Comparison of ENCODE assay signal across 8 cellular contexts in genomic region chr2:20579866-20580265, GRCh38.
A peak's percentile ranks its signal among the peaks of the same experiment; 100 is the strongest.
DNase-seq lines count a peak whose midpoint lies in the region; ATAC-seq, FAIRE-seq and TF ChIP-seq lines count a peak whose summit lies in the region.
"Had no signal": no experiment of that assay in that cellular context is flagged by ENCODE, and none has a peak within 500 bp of the region (broad histone marks: within the 10 kb centered on the region; RNA-seq: fewer than 3 reads in every experiment).

No MANE protein-coding gene starts in this region.

- WGBS in K562 (ENCODE audit: insufficient coverage, low coverage, missing lambda C conversion rate) = 100% methylated on average over 1 of the region's 1 CpG
- WGBS in right lobe of liver (ENCODE audit: insufficient coverage, low coverage, low lambda C conversion rate, missing lambda C conversion rate) = 88% methylated on average over 1 of the region's 1 CpG
- WGBS in testis, 2 donors = 34 to 69% methylated on average over 1 of the region's 1 CpG

- TF ChIP-seq RAD21 in K562 (CRISPR knock-in tag; conservative IDR thresholded peaks at IDR 0.05 in 1 of 2, IDR thresholded peaks at IDR 0.05 in 1 of 2) = no peak

- H3K36me3 ChIP-seq in K562 (ENCODE audit: control insufficient read depth, insufficient read depth, low read length) (no peaks in the 10 kb centered on the region), right lobe of liver (no peaks in the 10 kb centered on the region), testis (ENCODE audit: low read depth, missing control alignments) (no peaks in the 10 kb centered on the region)

- peak overlapping the region; percentile 55; the same call in 1 of the 2 replicates for H3K4me2 ChIP-seq in K562 (ENCODE audit: insufficient read depth, low read length)

- peaks cover 35 to 51% of the 10 kb centered on the region in 2 experiments for H3K4me1 ChIP-seq in K562 (replicated peaks in 1 of 2; ENCODE audit: control insufficient read depth in 2 of 2, insufficient read depth in 2 of 2, low read length in 2 of 2)
- peaks cover 0 to 35% (median 16%) of the 10 kb centered on the region in 4 donors for H3K4me1 ChIP-seq in right lobe of liver
- H3K4me1 ChIP-seq in testis = peaks cover 51% of the 10 kb centered on the region

- no peaks in the 10 kb centered on the region for H4K20me1 ChIP-seq in K562 (replicated peaks; ENCODE audit: control insufficient read depth, insufficient read depth, low read length)

- no peaks in the 10 kb centered on the region; the same call in none of the 2 replicates for H3K9me3 ChIP-seq in K562 (replicated peaks; ENCODE audit: control insufficient read depth, insufficient read depth, low read depth, low read length)
- H3K9me3 ChIP-seq in right lobe of liver = no peaks in the 10 kb centered on the region
- no peaks in the 10 kb centered on the region for H3K9me3 ChIP-seq in testis

- POLR2A ChIA-PET in K562 (lab: Yijun Ruan, JAX) = interaction anchor here (0.8 to 1.7 kb wide), 3 partner anchors 12 to 82 kb away, joined by 3 to 9 read pairs (median 3); no protein-coding TSS in a partner anchor

- no peaks in the 10 kb centered on the region for H3K79me2 ChIP-seq in K562 (ENCODE audit: control insufficient read depth, insufficient read depth, low read length)

- H3K27ac ChIP-seq in K562 (ENCODE audit: extremely low read depth, low read depth, low read length) = peak overlapping the region; percentile 97
- peak overlapping the region; percentile 29 to 88 (median 60) for H3K27ac ChIP-seq in right lobe of liver
- peak overlapping the region; percentile 77 to 91 for H3K27ac ChIP-seq in testis

- TF ChIP-seq EP300 in K562 (IDR thresholded peaks at IDR 0.05; ENCODE audit: low read length) = no peak

- no TSS peak for BruUV-seq in K562 (replicated peaks; lab: Mats Ljungman, UMichigan)

- TF ChIP-seq POLR2A in K562 (conservative IDR thresholded peaks at IDR 0.05) (no peak), right lobe of liver (IDR thresholded peaks at IDR 0.05) (no peak), testis (IDR thresholded peaks at IDR 0.05) (no peak)

- no peaks in the 10 kb centered on the region for H3K9me1 ChIP-seq in K562 (ENCODE audit: control insufficient read depth, insufficient read depth, low read length)

- peak; percentile 37 for FAIRE-seq in K562 (lab: Jason Lieb, UNC)

- no peak overlapping the region for H3K4me3 ChIP-seq in K562
- H3K4me3 ChIP-seq in right lobe of liver = no peak overlapping the region
- H3K4me3 ChIP-seq in testis = no peak overlapping the region

- H3K9ac ChIP-seq in K562 (ENCODE audit: insufficient read depth in 1 of 2, low read depth in 2 of 2, low read length in 2 of 2) = peak overlapping the region in 1 of 2 experiments; percentile 67; a peak in 2 of 4 replicates

- intact Hi-C loops in K562 (cut with micrococcal nuclease) (loop anchor here (2.0 kb wide), 1 partner anchor 21 kb away; no protein-coding TSS in a partner anchor), right lobe of liver (cut with DNase I) (no loop called here), testis (cut with DNase I; ENCODE audit: low total_unique reads) (no loop called here)

- peak; percentile 67 for DNase-seq in OCI-M1 (lab: John Stamatoyannopoulos, UW)
- DNase-seq in K562 (ENCODE audit: extremely low read depth in 1 of 4, low spot score in 3 of 4) = no peak
- DNase-seq in right lobe of liver = peak; percentile 57 to 79 (median 73)
- peak; percentile 71 for DNase-seq in testis
- no peak for DNase-seq in retina
- no peak for DNase-seq in NCI-H748 treated with DMSO at 0.1 percent for 48 hours (lab: John Stamatoyannopoulos, UW)
- DNase-seq: NCI-H1694 had no signal

- TF ChIP-seq CTCF in K562 (IDR thresholded peaks at IDR 0.05 in 2 of 3, conservative IDR thresholded peaks at IDR 0.05 in 1 of 3; ENCODE audit: insufficient read depth in 2 of 3, low read depth in 1 of 3, low read length in 3 of 3) (no peak), right lobe of liver (IDR thresholded peaks at IDR 0.05) (no peak), testis (IDR thresholded peaks at IDR 0.05) (no peak)

- CTCF ChIA-PET in K562 (lab: Yijun Ruan, JAX; ENCODE audit: low intra/inter-chr PET ratio) = no interaction called here

- peak overlapping the region; percentile 96 for H2AFZ ChIP-seq in K562 (ENCODE audit: low read depth, low read length)

- no peak for ATAC-seq in K562
- peak; percentile 10 to 56 (median 37) for ATAC-seq in right lobe of liver
- ATAC-seq in HG03135 (IDR thresholded peaks at IDR 0.05; ENCODE audit: unreplicated experiment) = no peak

- in situ Hi-C loops in K562 (cut with MboI) = no loop called here

- H3K27me3 ChIP-seq in K562 (ENCODE audit: control insufficient read depth in 2 of 2, insufficient read depth in 2 of 2, low read length in 2 of 2) (no peaks in the 10 kb centered on the region), right lobe of liver (no peaks in the 10 kb centered on the region), testis (no peaks in the 10 kb centered on the region)

TF ChIP-seq in K562, 482 proteins besides CTCF, POLR2A, EP300 and RAD21:
- TF ChIP-seq NR4A1 (CRISPR knock-in tag; IDR thresholded peaks at IDR 0.05) (no peak), NR4A1 (tag; IDR thresholded peaks at IDR 0.05) (0 out of 2 replicates have a peak, but pooled peaks have one; percentile 20), NFRKB (IDR thresholded peaks at IDR 0.05; ENCODE audit: low read depth) (0 out of 2 replicates have a peak, but pooled peaks have one; percentile 29), ZNF232 (CRISPR knock-in tag; IDR thresholded peaks at IDR 0.05) (no peak), ZFP30 (CRISPR knock-in tag; IDR thresholded peaks at IDR 0.05; ENCODE audit: borderline replicate concordance) (no peak), NONO (IDR thresholded peaks at IDR 0.05; ENCODE audit: low read depth in 2 of 2, low read length in 1 of 2) (no peak), ZNF584 (CRISPR knock-in tag; IDR thresholded peaks at IDR 0.05; ENCODE audit: low read depth) (0 out of 2 replicates have a peak, but pooled peaks have one; percentile 12), GTF2A2 (tag; IDR thresholded peaks at IDR 0.05) (0 out of 2 replicates have a peak, but pooled peaks have one; percentile 21)

Comparison
In these comparisons a context has a peak if more than half of its experiments do, and no peak if none do; other contexts are left out.
1. DNase-seq: peak in OCI-M1 (single experiment), right lobe of liver (3 of 3) and testis (single experiment); none in K562 (0 of 4), retina (single experiment) and NCI-H748 treated with DMSO at 0.1 percent for 48 hours (single experiment).
2. ATAC-seq: peak in right lobe of liver (4 of 4); none in K562 (single experiment) and HG03135 (single experiment).
3. Peak in every context shown above with its lines, with median percentiles within 50 percentile points of each other: H3K27ac ChIP-seq.